11 cellular contexts compared by ENCODE assay signal in the genomic region with DNA sequence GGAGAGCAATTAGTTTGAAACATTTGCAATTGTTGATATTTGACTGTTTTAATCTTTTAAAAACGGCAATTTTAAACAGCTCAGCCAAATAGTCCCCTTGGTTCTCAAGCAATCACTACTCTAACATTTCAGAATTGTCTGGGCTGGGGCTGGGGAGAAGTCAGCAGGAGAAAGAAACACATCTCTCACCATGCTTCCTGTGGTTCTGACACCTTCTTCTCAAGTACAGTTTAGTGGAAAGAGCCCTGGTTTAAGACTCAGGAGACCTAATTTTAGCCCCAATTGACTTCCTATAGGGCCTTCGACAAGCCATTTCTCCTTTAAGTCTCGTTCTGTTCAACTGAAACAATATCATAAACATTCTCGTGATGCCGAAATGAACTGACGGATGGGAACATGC.
DNase-seq lines count a peak whose midpoint lies in the region; ATAC-seq and TF ChIP-seq lines count a peak whose summit lies in the region.
"Had no signal": no experiment of that assay in that cellular context is flagged by ENCODE, and none has a peak within 500 bp of the region (broad histone marks: within the 10 kb centered on the region; RNA-seq: fewer than 3 reads in every experiment).

No MANE protein-coding gene starts in this region.

- TF ChIP-seq RAD21 in SK-N-SH (IDR thresholded peaks at IDR 0.05; ENCODE audit: low read length) = no peak

- POLR2A ChIA-PET in SK-N-SH (lab: Yijun Ruan, JAX) = no interaction called here

- WGBS in SK-N-SH (ENCODE audit: low lambda C conversion rate) = 81% methylated on average over 6 of the region's 6 CpGs

- H3K4me1 ChIP-seq in SK-N-SH (ENCODE audit: control insufficient read depth in 1 of 2, insufficient read depth in 2 of 2, low read depth in 1 of 2, low read length in 1 of 2) (peaks cover 2 to 6% of the 10 kb centered on the region in 2 experiments; a peak in 2 of 4 replicates), Peyer's patch (no peaks in the 10 kb centered on the region)

- no peak overlapping the region for H3K27ac Mint-ChIP-seq in central memory CD8-positive, alpha-beta T cell (ENCODE audit: low read depth)
- H3K27ac Mint-ChIP-seq in nephron (peak overlapping the region; percentile 11 to 45 (median 11)), type B pancreatic cell (no peak overlapping the region)
- no peak overlapping the region for H3K27ac Mint-ChIP-seq in activated T-helper 17 cell treated with anti-CD3 and anti-CD28 coated beads, Interleukin-2, amount 50 U/mL, for 72 hours

- ATAC-seq in SK-N-SH treated with all-trans-retinoic acid at 6 μM for 48 hours = no peak
- peak; percentile 86 for ATAC-seq in central memory CD8-positive, alpha-beta T cell (replicated peaks; ENCODE audit: extremely low read depth, poor library complexity, severe bottlenecking)
- no peak for ATAC-seq in activated T-helper 17 cell treated with anti-CD3 and anti-CD28 coated beads, Interleukin-2, amount 50 U/mL, for 72 hours (replicated peaks)
- ATAC-seq: activated CD4-positive, CD25-positive, alpha-beta regulatory T cell treated with anti-CD3 and anti-CD28 coated beads, Interleukin-2, amount 50 U/mL, for 24 hours had no signal

- peak overlapping the region; percentile 59; the same call in 1 of the 2 replicates for H3K4me2 ChIP-seq in SK-N-SH

- H3K27ac ChIP-seq in SK-N-SH (ENCODE audit: low read depth in 2 of 2, low read length in 1 of 2) (no peak overlapping the region), Peyer's patch (no peak overlapping the region)

- H3K4me1 Mint-ChIP-seq in central memory CD8-positive, alpha-beta T cell = peaks cover 32% of the 10 kb centered on the region
- H3K4me1 Mint-ChIP-seq in nephron (peaks cover 56% of the 10 kb centered on the region), type B pancreatic cell (ENCODE audit: unreplicated experiment) (peaks cover 23% of the 10 kb centered on the region)
- no peaks in the 10 kb centered on the region for H3K4me1 Mint-ChIP-seq in activated T-helper 17 cell treated with anti-CD3 and anti-CD28 coated beads, Interleukin-2, amount 50 U/mL, for 72 hours

- no peaks in the 10 kb centered on the region for H3K9me2 ChIP-seq in SK-N-SH

- H3F3A ChIP-seq in SK-N-SH (replicated peaks; ENCODE audit: insufficient read depth) = peaks cover 3% of the 10 kb centered on the region

- no peak for TF ChIP-seq CTCF in SK-N-SH (IDR thresholded peaks at IDR 0.05)
- TF ChIP-seq CTCF in nephron (IDR thresholded peaks at IDR 0.05; ENCODE audit: unreplicated experiment in 3 of 3) = no peak
- TF ChIP-seq CTCF in type B pancreatic cell (conservative IDR thresholded peaks at IDR 0.05) = no peak
- no peak for TF ChIP-seq CTCF in Peyer's patch (IDR thresholded peaks at IDR 0.05)

- no peak for TF ChIP-seq EP300 in SK-N-SH (IDR thresholded peaks at IDR 0.05; ENCODE audit: borderline replicate concordance in 1 of 2, low read depth in 1 of 2, low read length in 1 of 2)

- no peaks in the 10 kb centered on the region for H3K9me3 Mint-ChIP-seq in central memory CD8-positive, alpha-beta T cell
- no peaks in the 10 kb centered on the region for H3K9me3 Mint-ChIP-seq in nephron
- H3K9me3 Mint-ChIP-seq in type B pancreatic cell = peaks cover 5% of the 10 kb centered on the region
- no peaks in the 10 kb centered on the region for H3K9me3 Mint-ChIP-seq in activated T-helper 17 cell treated with anti-CD3 and anti-CD28 coated beads, Interleukin-2, amount 50 U/mL, for 72 hours

- DNase-seq in SK-N-SH = no peak
- no peak for DNase-seq in central memory CD8-positive, alpha-beta T cell (ENCODE audit: low spot score in 2 of 2)
- no peak for DNase-seq in type B pancreatic cell (ENCODE audit: extremely low spot score, unreplicated experiment)
- no peak for DNase-seq in Peyer's patch
- DNase-seq in NCI-H1930 (lab: John Stamatoyannopoulos, UW) = no peak
- DNase-seq: activated T-cell treated with anti-CD3 and anti-CD28 coated beads for 4 hours; effector CD4-positive, alpha-beta T cell had no signal

- H3K4me3 ChIP-seq in SK-N-SH (ENCODE audit: low read depth in 2 of 2, low read length in 1 of 2) (no peak overlapping the region), Peyer's patch (no peak overlapping the region)

- CTCF ChIA-PET in SK-N-SH (lab: Yijun Ruan, JAX) = no interaction called here

- peak overlapping the region; percentile 23 for H3K4me3 Mint-ChIP-seq in central memory CD8-positive, alpha-beta T cell
- H3K4me3 Mint-ChIP-seq in nephron (no peak overlapping the region), type B pancreatic cell (peak overlapping the region; percentile 0)
- H3K4me3 Mint-ChIP-seq in activated T-helper 17 cell treated with anti-CD3 and anti-CD28 coated beads, Interleukin-2, amount 50 U/mL, for 72 hours = no peak overlapping the region

- no peaks in the 10 kb centered on the region for H4K20me1 ChIP-seq in SK-N-SH (ENCODE audit: insufficient read depth)

- H3K79me2 ChIP-seq in SK-N-SH (ENCODE audit: insufficient read depth) = no peaks in the 10 kb centered on the region; the same call in 1 of the 2 replicates

- no peak overlapping the region for H3K9ac ChIP-seq in SK-N-SH

- no peaks in the 10 kb centered on the region for H3K27me3 Mint-ChIP-seq in central memory CD8-positive, alpha-beta T cell
- H3K27me3 Mint-ChIP-seq in nephron (ENCODE audit: low read depth) (peaks cover 5% of the 10 kb centered on the region), type B pancreatic cell (no peaks in the 10 kb centered on the region)
- H3K27me3 Mint-ChIP-seq in activated T-helper 17 cell treated with anti-CD3 and anti-CD28 coated beads, Interleukin-2, amount 50 U/mL, for 72 hours = peaks cover 19% of the 10 kb centered on the region

- H3K36me3 ChIP-seq in SK-N-SH (replicated peaks in 1 of 2; ENCODE audit: control insufficient read depth in 1 of 2, insufficient read depth in 2 of 2, low read length in 1 of 2) (no peaks in the 10 kb centered on the region), Peyer's patch (no peaks in the 10 kb centered on the region)

- H2AFZ ChIP-seq in SK-N-SH (ENCODE audit: low read depth) = no peak overlapping the region

- no peak for TF ChIP-seq POLR2A in Peyer's patch (IDR thresholded peaks at IDR 0.05)

- H3K36me3 Mint-ChIP-seq in central memory CD8-positive, alpha-beta T cell (ENCODE audit: insufficient read depth) = no peaks in the 10 kb centered on the region
- H3K36me3 Mint-ChIP-seq in nephron (ENCODE audit: low read depth) (no peaks in the 10 kb centered on the region), type B pancreatic cell (no peaks in the 10 kb centered on the region)
- no peaks in the 10 kb centered on the region for H3K36me3 Mint-ChIP-seq in activated T-helper 17 cell treated with anti-CD3 and anti-CD28 coated beads, Interleukin-2, amount 50 U/mL, for 72 hours (ENCODE audit: low read depth)

- H3K27me3 ChIP-seq in SK-N-SH (ENCODE audit: insufficient read depth) (no peaks in the 10 kb centered on the region), Peyer's patch (no peaks in the 10 kb centered on the region)

- H3K9me3 ChIP-seq in SK-N-SH = no peaks in the 10 kb centered on the region
- H3K9me3 ChIP-seq in Peyer's patch = no peaks in the 10 kb centered on the region

TF ChIP-seq in SK-N-SH, 30 proteins besides CTCF, POLR2A, EP300 and RAD21 (continues in another document):
- TF ChIP-seq, protein P1, sequence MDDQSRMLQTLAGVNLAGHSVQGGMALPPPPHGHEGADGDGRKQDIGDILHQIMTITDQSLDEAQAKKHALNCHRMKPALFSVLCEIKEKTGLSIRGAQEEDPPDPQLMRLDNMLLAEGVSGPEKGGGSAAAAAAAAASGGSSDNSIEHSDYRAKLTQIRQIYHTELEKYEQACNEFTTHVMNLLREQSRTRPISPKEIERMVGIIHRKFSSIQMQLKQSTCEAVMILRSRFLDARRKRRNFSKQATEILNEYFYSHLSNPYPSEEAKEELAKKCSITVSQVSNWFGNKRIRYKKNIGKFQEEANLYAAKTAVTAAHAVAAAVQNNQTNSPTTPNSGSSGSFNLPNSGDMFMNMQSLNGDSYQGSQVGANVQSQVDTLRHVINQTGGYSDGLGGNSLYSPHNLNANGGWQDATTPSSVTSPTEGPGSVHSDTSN (IDR thresholded peaks at IDR 0.05) = no peak
- TF ChIP-seq ELF1 (IDR thresholded peaks at IDR 0.05) (no peak), YY1 (IDR thresholded peaks at IDR 0.05; ENCODE audit: low read depth) (no peak), TCF12 (IDR thresholded peaks at IDR 0.05) (no peak), EZH2phosphoT487 (IDR thresholded peaks at IDR 0.05; ENCODE audit: borderline replicate concordance, low read depth) (no peak), NRF1 (IDR thresholded peaks at IDR 0.05; ENCODE audit: low read depth, low read length) (no peak), GATA2 (CRISPR knock-in tag; IDR thresholded peaks at IDR 0.05) (no peak), MXI1 (IDR thresholded peaks at IDR 0.05; ENCODE audit: low read depth, low read length) (no peak)

TF ChIP-seq in SK-N-SH treated with all-trans-retinoic acid at 6 μM for 48 hours, 23 proteins besides CTCF, POLR2A, EP300 and RAD21 (continues in another document):
- TF ChIP-seq TCF4 (CRISPR knock-in tag; IDR thresholded peaks at IDR 0.05; ENCODE audit: borderline replicate concordance) (no peak), RARB (CRISPR knock-in tag; IDR thresholded peaks at IDR 0.05) (no peak), TOX (CRISPR knock-in tag; IDR thresholded peaks at IDR 0.05; ENCODE audit: borderline replicate concordance) (no peak), ARNTL (CRISPR knock-in tag; IDR thresholded peaks at IDR 0.05; ENCODE audit: borderline replicate concordance, low read depth) (no peak), CSRNP3 (CRISPR knock-in tag; IDR thresholded peaks at IDR 0.05) (no peak), ISL1 (CRISPR knock-in tag; IDR thresholded peaks at IDR 0.05) (no peak)

Comparison
In these comparisons a context has a peak if more than half of its experiments do, and no peak if none do; other contexts are left out.
1. H3K27ac Mint-ChIP-seq: peak in nephron (3 of 3); none in central memory CD8-positive, alpha-beta T cell (single experiment), type B pancreatic cell (single experiment) and activated T-helper 17 cell treated with anti-CD3 and anti-CD28 coated beads, Interleukin-2, amount 50 U/mL, for 72 hours (single experiment).
2. H3K4me3 Mint-ChIP-seq: peak in central memory CD8-positive, alpha-beta T cell (single experiment) and type B pancreatic cell (single experiment); none in nephron (0 of 3) and activated T-helper 17 cell treated with anti-CD3 and anti-CD28 coated beads, Interleukin-2, amount 50 U/mL, for 72 hours (single experiment).